19 cellular contexts compared by ENCODE assay signal in genomic region chr5:148209151-148209550, GRCh38. TPM values are rescaled to one million over a fixed set of nuclear protein-coding genes. Genes with fewer than 3 reads are reported as not detected.
"Had no signal": no experiment of that assay in that cellular context is flagged by ENCODE, and none has a peak within 500 bp of the region (broad histone marks: within the 10 kb centered on the region; RNA-seq: fewer than 3 reads in every experiment).

No MANE protein-coding gene starts in this region.

- H3K4me2 ChIP-seq: smooth muscle cell had no signal

- H3K27ac Mint-ChIP-seq: activated CD8-positive, alpha-beta memory T cell treated with anti-CD3 and anti-CD28 coated beads, Interleukin-2, amount 10 ng/mL, durations not matched to agents 7 days and 5 days; activated naive CD4-positive, alpha-beta T cell treated with anti-CD3 and anti-CD28 coated beads, Interleukin-2, amount 50 U/mL, for 72 hours; activated T-cell treated with anti-CD3 and anti-CD28 coated beads, Interleukin-2, amount 50 U/mL, for 24 hours; effector memory CD8-positive, alpha-beta T cell; immature natural killer cell; naive thymus-derived CD4-positive, alpha-beta T cell had no signal

- H3K4me3 Mint-ChIP-seq: activated CD8-positive, alpha-beta memory T cell treated with anti-CD3 and anti-CD28 coated beads, Interleukin-2, amount 10 ng/mL, durations not matched to agents 7 days and 5 days; activated T-cell treated with anti-CD3 and anti-CD28 coated beads, Interleukin-2, amount 50 U/mL, for 24 hours; effector memory CD8-positive, alpha-beta T cell; immature natural killer cell; naive thymus-derived CD4-positive, alpha-beta T cell had no signal

- H3K9me3 ChIP-seq: transverse colon had no signal

- H3K27ac ChIP-seq: brain microvascular endothelial cell, transverse colon had no signal

- DNase-seq: activated CD4-positive, alpha-beta T cell treated with anti-CD3 and anti-CD28 coated beads, Interleukin-2, amount 50 U/mL, for 4 hours; activated CD8-positive, alpha-beta memory T cell treated with anti-CD3 and anti-CD28 coated beads, Interleukin-2, amount 10 ng/mL, durations not matched to agents 7 days and 5 days; activated effector memory CD4-positive, alpha-beta T cell treated with Interleukin-2 at 50 U/mL for 16 hours; activated T-cell treated with anti-CD3 and anti-CD28 coated beads, Interleukin-2, amount 50 U/mL, for 24 hours; amygdala; brain microvascular endothelial cell; effector memory CD8-positive, alpha-beta T cell; erythroblast; immature natural killer cell; left cardiac atrium; naive thymus-derived CD4-positive, alpha-beta T cell; transverse colon had no signal

- H3K4me3 ChIP-seq: smooth muscle cell, transverse colon had no signal

- H3K36me3 ChIP-seq: brain microvascular endothelial cell, transverse colon had no signal

- H3K36me3 Mint-ChIP-seq: activated CD8-positive, alpha-beta memory T cell treated with anti-CD3 and anti-CD28 coated beads, Interleukin-2, amount 10 ng/mL, durations not matched to agents 7 days and 5 days; activated naive CD4-positive, alpha-beta T cell treated with anti-CD3 and anti-CD28 coated beads, Interleukin-2, amount 50 U/mL, for 72 hours; immature natural killer cell; naive thymus-derived CD4-positive, alpha-beta T cell had no signal

- H3K27me3 ChIP-seq: brain microvascular endothelial cell, transverse colon had no signal

- ATAC-seq: activated CD4-positive, CD25-positive, alpha-beta regulatory T cell treated with anti-CD3 and anti-CD28 coated beads, Interleukin-2, amount 50 U/mL, for 24 hours; activated CD8-positive, alpha-beta memory T cell treated with anti-CD3 and anti-CD28 coated beads, Interleukin-2, amount 10 ng/mL, durations not matched to agents 7 days and 5 days; activated naive CD4-positive, alpha-beta T cell treated with anti-CD3 and anti-CD28 coated beads, Interleukin-2, amount 50 U/mL, for 72 hours; effector memory CD8-positive, alpha-beta T cell; left cardiac atrium; naive thymus-derived CD4-positive, alpha-beta T cell had no signal

- H3K9me3 Mint-ChIP-seq: activated naive CD4-positive, alpha-beta T cell treated with anti-CD3 and anti-CD28 coated beads, Interleukin-2, amount 50 U/mL, for 72 hours; activated T-cell treated with anti-CD3 and anti-CD28 coated beads, Interleukin-2, amount 50 U/mL, for 24 hours had no signal

- H3K4me1 Mint-ChIP-seq: activated CD8-positive, alpha-beta memory T cell treated with anti-CD3 and anti-CD28 coated beads, Interleukin-2, amount 10 ng/mL, durations not matched to agents 7 days and 5 days; immature natural killer cell had no signal

RNA-seq across cellular contexts. Expression of gene SPINK6, which starts 6.3 kb away (rescaled TPM):
- total RNA-seq: activated CD8-positive, alpha-beta memory T cell treated with anti-CD3 and anti-CD28 coated beads, Interleukin-2, amount 10 ng/mL, durations not matched to agents 7 days and 5 days; activated naive CD4-positive, alpha-beta T cell treated with anti-CD3 and anti-CD28 coated beads, Interleukin-2, amount 50 U/mL, for 72 hours; glomerular endothelial cell; left cardiac atrium; lung microvascular endothelial cell; mononuclear cell; naive thymus-derived CD4-positive, alpha-beta T cell; subcutaneous adipose tissue; transverse colon had no signal
- polyA plus RNA-seq: immature natural killer cell; naive thymus-derived CD4-positive, alpha-beta T cell had no signal

RNA-seq across cellular contexts. Expression of gene MARCOL, which starts 29.2 kb away (rescaled TPM):
- total RNA-seq: activated CD8-positive, alpha-beta memory T cell treated with anti-CD3 and anti-CD28 coated beads, Interleukin-2, amount 10 ng/mL, durations not matched to agents 7 days and 5 days; activated naive CD4-positive, alpha-beta T cell treated with anti-CD3 and anti-CD28 coated beads, Interleukin-2, amount 50 U/mL, for 72 hours; glomerular endothelial cell; left cardiac atrium; lung microvascular endothelial cell; mononuclear cell; naive thymus-derived CD4-positive, alpha-beta T cell; subcutaneous adipose tissue; transverse colon had no signal
- polyA plus RNA-seq: immature natural killer cell; naive thymus-derived CD4-positive, alpha-beta T cell; smooth muscle cell had no signal

RNA-seq across cellular contexts. Expression of gene SPINK14, which starts 40.8 kb away (rescaled TPM):
- total RNA-seq: activated CD8-positive, alpha-beta memory T cell treated with anti-CD3 and anti-CD28 coated beads, Interleukin-2, amount 10 ng/mL, durations not matched to agents 7 days and 5 days; activated naive CD4-positive, alpha-beta T cell treated with anti-CD3 and anti-CD28 coated beads, Interleukin-2, amount 50 U/mL, for 72 hours; glomerular endothelial cell; left cardiac atrium; lung microvascular endothelial cell; mononuclear cell; naive thymus-derived CD4-positive, alpha-beta T cell; smooth muscle cell; subcutaneous adipose tissue; transverse colon had no signal
- polyA plus RNA-seq: immature natural killer cell; naive thymus-derived CD4-positive, alpha-beta T cell; smooth muscle cell had no signal

RNA-seq across cellular contexts. Expression of gene SPINK13, which starts 59.4 kb away (rescaled TPM):
- total RNA-seq: activated CD8-positive, alpha-beta memory T cell treated with anti-CD3 and anti-CD28 coated beads, Interleukin-2, amount 10 ng/mL, durations not matched to agents 7 days and 5 days; activated naive CD4-positive, alpha-beta T cell treated with anti-CD3 and anti-CD28 coated beads, Interleukin-2, amount 50 U/mL, for 72 hours; glomerular endothelial cell; left cardiac atrium; lung microvascular endothelial cell; mononuclear cell; naive thymus-derived CD4-positive, alpha-beta T cell; smooth muscle cell; transverse colon had no signal
- polyA plus RNA-seq: immature natural killer cell; naive thymus-derived CD4-positive, alpha-beta T cell; smooth muscle cell had no signal
